Comparison of ENCODE assay signal across 2 cellular contexts in the genomic region with DNA sequence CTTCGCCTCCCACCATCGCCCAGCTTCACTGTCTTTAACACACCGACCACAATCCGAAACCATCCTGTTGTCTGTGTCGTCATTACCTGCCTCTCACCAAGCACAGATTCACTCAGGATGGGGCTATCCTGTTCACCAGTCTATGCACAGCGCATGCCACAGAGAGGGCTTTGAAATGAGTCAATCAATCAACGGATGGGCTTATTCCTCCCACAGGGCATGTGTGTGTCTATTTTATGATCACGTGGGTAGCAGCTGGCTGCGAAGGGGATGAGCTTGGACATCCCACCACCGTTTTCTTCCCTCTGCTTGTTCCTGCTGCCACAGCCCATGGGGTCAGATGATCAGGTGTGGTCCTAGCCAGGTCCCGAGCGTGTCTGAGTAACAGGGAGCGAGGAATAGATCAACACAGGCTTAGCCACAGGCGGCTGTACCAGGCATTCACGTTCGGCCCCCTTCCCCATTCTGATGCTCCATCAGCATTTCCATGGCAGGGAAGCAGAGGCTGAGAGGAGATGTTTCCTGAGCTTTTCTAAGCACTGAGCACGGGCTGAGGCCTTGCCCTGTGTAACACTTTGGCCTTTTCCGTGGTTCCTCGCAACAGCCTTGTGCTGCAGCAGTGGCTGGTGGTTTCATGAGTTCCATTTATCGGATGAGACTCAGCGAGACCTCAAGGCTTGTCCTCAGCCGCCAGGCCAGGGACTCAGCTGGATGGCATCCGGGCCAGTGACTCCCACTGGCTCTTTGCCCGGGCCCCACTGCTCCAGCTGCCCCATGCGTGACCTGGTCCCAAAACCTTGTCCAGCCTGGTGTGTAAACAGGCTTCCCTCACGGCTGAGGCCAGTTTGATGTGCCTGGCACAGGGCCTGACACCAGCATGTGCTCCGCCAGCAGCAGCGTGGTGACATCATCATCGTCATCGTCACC.
TF ChIP-seq lines count a peak whose summit lies in the region.

No MANE protein-coding gene starts in this region.

TF ChIP-seq in Ishikawa, 13 proteins besides CTCF, POLR2A, EP300 and RAD21:
- TF ChIP-seq REST (IDR thresholded peaks at IDR 0.05; ENCODE audit: low read depth) (no peak), EGR1 (IDR thresholded peaks at IDR 0.05) (no peak), NFIC (IDR thresholded peaks at IDR 0.05) (peak; percentile 97), ZBTB7A (IDR thresholded peaks at IDR 0.05; ENCODE audit: low read depth) (no peak), YY1 (IDR thresholded peaks at IDR 0.05; ENCODE audit: low read depth) (no peak), TAF1 (IDR thresholded peaks at IDR 0.05; ENCODE audit: low read depth) (no peak), TCF12 (IDR thresholded peaks at IDR 0.05; ENCODE audit: low read depth) (peak; percentile 79), FOXM1 (IDR thresholded peaks at IDR 0.05; ENCODE audit: borderline replicate concordance, low read depth) (no peak), TEAD4 (IDR thresholded peaks at IDR 0.05) (peak; percentile 67), CEBPB (IDR thresholded peaks at IDR 0.05) (no peak), CREB1 (IDR thresholded peaks at IDR 0.05; ENCODE audit: low read depth) (peak; percentile 33; the same call in 1 of the 2 replicates)
- TF ChIP-seq, protein P1, sequence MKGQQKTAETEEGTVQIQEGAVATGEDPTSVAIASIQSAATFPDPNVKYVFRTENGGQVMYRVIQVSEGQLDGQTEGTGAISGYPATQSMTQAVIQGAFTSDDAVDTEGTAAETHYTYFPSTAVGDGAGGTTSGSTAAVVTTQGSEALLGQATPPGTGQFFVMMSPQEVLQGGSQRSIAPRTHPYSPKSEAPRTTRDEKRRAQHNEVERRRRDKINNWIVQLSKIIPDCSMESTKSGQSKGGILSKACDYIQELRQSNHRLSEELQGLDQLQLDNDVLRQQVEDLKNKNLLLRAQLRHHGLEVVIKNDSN (IDR thresholded peaks at IDR 0.05), result peak; percentile 56; the same call in 1 of the 2 replicates
- TF ChIP-seq, protein P2, sequence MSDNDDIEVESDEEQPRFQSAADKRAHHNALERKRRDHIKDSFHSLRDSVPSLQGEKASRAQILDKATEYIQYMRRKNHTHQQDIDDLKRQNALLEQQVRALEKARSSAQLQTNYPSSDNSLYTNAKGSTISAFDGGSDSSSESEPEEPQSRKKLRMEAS (IDR thresholded peaks at IDR 0.05), result peak; percentile 95

TF ChIP-seq in H1, 55 proteins besides CTCF, POLR2A, EP300 and RAD21:
- no peak for TF ChIP-seq CBX5 (IDR thresholded peaks at IDR 0.05; ENCODE audit: low read depth, low read length)
- no peak for TF ChIP-seq GTF2F1 (IDR thresholded peaks at IDR 0.05; ENCODE audit: borderline replicate concordance, low read depth, low read length)
- TF ChIP-seq SRF (IDR thresholded peaks at IDR 0.05; ENCODE audit: low read depth, low read length), result no peak
- TF ChIP-seq JUN (IDR thresholded peaks at IDR 0.05; ENCODE audit: low read depth, low read length), result no peak
- no peak for TF ChIP-seq FOSL1 (IDR thresholded peaks at IDR 0.05; ENCODE audit: insufficient read depth, low read depth, low read length)
- no peak for TF ChIP-seq TCF12 (IDR thresholded peaks at IDR 0.05; ENCODE audit: low read depth, low read length)
